ENCODE assay signal across 2 cellular contexts in genomic region chr15:45397116-45397665, GRCh38.
TF ChIP-seq lines count a peak whose summit lies in the region.

No MANE protein-coding gene starts in this region.

TF ChIP-seq in HEK293, 187 proteins besides CTCF, POLR2A, EP300 and RAD21 (continued from another document):
- TF ChIP-seq, protein P1, sequence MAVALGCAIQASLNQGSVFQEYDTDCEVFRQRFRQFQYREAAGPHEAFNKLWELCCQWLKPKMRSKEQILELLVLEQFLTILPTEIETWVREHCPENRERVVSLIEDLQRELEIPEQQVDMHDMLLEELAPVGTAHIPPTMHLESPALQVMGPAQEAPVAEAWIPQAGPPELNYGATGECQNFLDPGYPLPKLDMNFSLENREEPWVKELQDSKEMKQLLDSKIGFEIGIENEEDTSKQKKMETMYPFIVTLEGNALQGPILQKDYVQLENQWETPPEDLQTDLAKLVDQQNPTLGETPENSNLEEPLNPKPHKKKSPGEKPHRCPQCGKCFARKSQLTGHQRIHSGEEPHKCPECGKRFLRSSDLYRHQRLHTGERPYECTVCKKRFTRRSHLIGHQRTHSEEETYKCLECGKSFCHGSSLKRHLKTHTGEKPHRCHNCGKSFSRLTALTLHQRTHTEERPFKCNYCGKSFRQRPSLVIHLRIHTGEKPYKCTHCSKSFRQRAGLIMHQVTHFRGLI (tag by site-specific recombination; IDR thresholded peaks at IDR 0.05): 0 out of 2 replicates have a peak, but pooled peaks have one; percentile 17
- no peak for TF ChIP-seq ZNF623 (tag by site-specific recombination; IDR thresholded peaks at IDR 0.05)
- no peak for TF ChIP-seq ZNF48 (tag by site-specific recombination; IDR thresholded peaks at IDR 0.05)

TF ChIP-seq in HepG2, 621 proteins besides CTCF, POLR2A, EP300 and RAD21 (continued from another document):
- TF ChIP-seq, protein P2, sequence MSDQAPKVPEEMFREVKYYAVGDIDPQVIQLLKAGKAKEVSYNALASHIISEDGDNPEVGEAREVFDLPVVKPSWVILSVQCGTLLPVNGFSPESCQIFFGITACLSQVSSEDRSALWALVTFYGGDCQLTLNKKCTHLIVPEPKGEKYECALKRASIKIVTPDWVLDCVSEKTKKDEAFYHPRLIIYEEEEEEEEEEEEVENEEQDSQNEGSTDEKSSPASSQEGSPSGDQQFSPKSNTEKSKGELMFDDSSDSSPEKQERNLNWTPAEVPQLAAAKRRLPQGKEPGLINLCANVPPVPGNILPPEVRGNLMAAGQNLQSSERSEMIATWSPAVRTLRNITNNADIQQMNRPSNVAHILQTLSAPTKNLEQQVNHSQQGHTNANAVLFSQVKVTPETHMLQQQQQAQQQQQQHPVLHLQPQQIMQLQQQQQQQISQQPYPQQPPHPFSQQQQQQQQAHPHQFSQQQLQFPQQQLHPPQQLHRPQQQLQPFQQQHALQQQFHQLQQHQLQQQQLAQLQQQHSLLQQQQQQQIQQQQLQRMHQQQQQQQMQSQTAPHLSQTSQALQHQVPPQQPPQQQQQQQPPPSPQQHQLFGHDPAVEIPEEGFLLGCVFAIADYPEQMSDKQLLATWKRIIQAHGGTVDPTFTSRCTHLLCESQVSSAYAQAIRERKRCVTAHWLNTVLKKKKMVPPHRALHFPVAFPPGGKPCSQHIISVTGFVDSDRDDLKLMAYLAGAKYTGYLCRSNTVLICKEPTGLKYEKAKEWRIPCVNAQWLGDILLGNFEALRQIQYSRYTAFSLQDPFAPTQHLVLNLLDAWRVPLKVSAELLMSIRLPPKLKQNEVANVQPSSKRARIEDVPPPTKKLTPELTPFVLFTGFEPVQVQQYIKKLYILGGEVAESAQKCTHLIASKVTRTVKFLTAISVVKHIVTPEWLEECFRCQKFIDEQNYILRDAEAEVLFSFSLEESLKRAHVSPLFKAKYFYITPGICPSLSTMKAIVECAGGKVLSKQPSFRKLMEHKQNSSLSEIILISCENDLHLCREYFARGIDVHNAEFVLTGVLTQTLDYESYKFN (CRISPR knock-in tag; conservative IDR thresholded peaks at IDR 0.05): peak; percentile 64
- TF ChIP-seq GABPA (IDR thresholded peaks at IDR 0.05; ENCODE audit: low read depth, low read length) (no peak), GABPA (CRISPR knock-in tag; IDR thresholded peaks at IDR 0.05; ENCODE audit: low read depth) (peak; percentile 39), YEATS4 (CRISPR knock-in tag; IDR thresholded peaks at IDR 0.05; ENCODE audit: borderline replicate concordance) (peak; percentile 25; the same call in 1 of the 2 replicates), MEF2D (CRISPR knock-in tag; IDR thresholded peaks at IDR 0.05) (0 out of 2 replicates have a peak, but pooled peaks have one; percentile 26), SMARCE1 (IDR thresholded peaks at IDR 0.05; ENCODE audit: borderline replicate concordance) (no peak), MAX (IDR thresholded peaks at IDR 0.05) (0 out of 2 replicates have a peak, but pooled peaks have one; percentile 31), ATF5 (CRISPR knock-in tag; IDR thresholded peaks at IDR 0.05; ENCODE audit: low read depth) (no peak), HNF1A (IDR thresholded peaks at IDR 0.05; ENCODE audit: low read depth) (peak; percentile 86), HNF1A (CRISPR knock-in tag; IDR thresholded peaks at IDR 0.05; ENCODE audit: borderline replicate concordance) (no peak), TSC22D2 (CRISPR knock-in tag; IDR thresholded peaks at IDR 0.05; ENCODE audit: borderline replicate concordance) (no peak), PITX1 (CRISPR knock-in tag; IDR thresholded peaks at IDR 0.05) (0 out of 2 replicates have a peak, but pooled peaks have one; percentile 26), CREB1 (IDR thresholded peaks at IDR 0.05) (no peak), CREB1 (CRISPR knock-in tag; IDR thresholded peaks at IDR 0.05) (0 out of 2 replicates have a peak, but pooled peaks have one; percentile 35), SP1 (IDR thresholded peaks at IDR 0.05) (no peak), SP1 (CRISPR knock-in tag; IDR thresholded peaks at IDR 0.05) (no peak), MED1 (CRISPR knock-in tag; IDR thresholded peaks at IDR 0.05) (peak; percentile 64), POLR2AphosphoS5 (IDR thresholded peaks at IDR 0.05; ENCODE audit: low read depth, low read length) (peak; percentile 57), RXRB (CRISPR knock-in tag; IDR thresholded peaks at IDR 0.05; ENCODE audit: borderline replicate concordance) (0 out of 2 replicates have a peak, but pooled peaks have one; percentile 16), SALL1 (CRISPR knock-in tag; IDR thresholded peaks at IDR 0.05) (peak; percentile 27; the same call in 1 of the 2 replicates)
- TF ChIP-seq, protein P3, sequence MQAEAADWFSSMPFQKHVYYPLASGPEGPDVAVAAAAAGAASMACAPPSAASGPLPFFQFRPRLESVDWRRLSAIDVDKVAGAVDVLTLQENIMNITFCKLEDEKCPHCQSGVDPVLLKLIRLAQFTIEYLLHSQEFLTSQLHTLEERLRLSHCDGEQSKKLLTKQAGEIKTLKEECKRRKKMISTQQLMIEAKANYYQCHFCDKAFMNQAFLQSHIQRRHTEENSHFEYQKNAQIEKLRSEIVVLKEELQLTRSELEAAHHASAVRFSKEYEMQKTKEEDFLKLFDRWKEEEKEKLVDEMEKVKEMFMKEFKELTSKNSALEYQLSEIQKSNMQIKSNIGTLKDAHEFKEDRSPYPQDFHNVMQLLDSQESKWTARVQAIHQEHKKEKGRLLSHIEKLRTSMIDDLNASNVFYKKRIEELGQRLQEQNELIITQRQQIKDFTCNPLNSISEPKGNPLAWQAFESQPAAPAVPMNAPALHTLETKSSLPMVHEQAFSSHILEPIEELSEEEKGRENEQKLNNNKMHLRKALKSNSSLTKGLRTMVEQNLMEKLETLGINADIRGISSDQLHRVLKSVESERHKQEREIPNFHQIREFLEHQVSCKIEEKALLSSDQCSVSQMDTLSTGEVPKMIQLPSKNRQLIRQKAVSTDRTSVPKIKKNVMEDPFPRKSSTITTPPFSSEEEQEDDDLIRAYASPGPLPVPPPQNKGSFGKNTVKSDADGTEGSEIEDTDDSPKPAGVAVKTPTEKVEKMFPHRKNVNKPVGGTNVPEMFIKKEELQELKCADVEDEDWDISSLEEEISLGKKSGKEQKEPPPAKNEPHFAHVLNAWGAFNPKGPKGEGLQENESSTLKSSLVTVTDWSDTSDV (CRISPR knock-in tag; IDR thresholded peaks at IDR 0.05): no peak
- TF ChIP-seq, protein P4, sequence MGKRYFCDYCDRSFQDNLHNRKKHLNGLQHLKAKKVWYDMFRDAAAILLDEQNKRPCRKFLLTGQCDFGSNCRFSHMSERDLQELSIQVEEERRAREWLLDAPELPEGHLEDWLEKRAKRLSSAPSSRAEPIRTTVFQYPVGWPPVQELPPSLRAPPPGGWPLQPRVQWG (CRISPR knock-in tag; IDR thresholded peaks at IDR 0.05; ENCODE audit: borderline replicate concordance, low read depth): no peak
- TF ChIP-seq, protein P5, sequence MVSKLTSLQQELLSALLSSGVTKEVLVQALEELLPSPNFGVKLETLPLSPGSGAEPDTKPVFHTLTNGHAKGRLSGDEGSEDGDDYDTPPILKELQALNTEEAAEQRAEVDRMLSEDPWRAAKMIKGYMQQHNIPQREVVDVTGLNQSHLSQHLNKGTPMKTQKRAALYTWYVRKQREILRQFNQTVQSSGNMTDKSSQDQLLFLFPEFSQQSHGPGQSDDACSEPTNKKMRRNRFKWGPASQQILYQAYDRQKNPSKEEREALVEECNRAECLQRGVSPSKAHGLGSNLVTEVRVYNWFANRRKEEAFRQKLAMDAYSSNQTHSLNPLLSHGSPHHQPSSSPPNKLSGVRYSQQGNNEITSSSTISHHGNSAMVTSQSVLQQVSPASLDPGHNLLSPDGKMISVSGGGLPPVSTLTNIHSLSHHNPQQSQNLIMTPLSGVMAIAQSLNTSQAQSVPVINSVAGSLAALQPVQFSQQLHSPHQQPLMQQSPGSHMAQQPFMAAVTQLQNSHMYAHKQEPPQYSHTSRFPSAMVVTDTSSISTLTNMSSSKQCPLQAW (CRISPR knock-in tag; IDR thresholded peaks at IDR 0.05): peak; percentile 58
- TF ChIP-seq, protein P6, sequence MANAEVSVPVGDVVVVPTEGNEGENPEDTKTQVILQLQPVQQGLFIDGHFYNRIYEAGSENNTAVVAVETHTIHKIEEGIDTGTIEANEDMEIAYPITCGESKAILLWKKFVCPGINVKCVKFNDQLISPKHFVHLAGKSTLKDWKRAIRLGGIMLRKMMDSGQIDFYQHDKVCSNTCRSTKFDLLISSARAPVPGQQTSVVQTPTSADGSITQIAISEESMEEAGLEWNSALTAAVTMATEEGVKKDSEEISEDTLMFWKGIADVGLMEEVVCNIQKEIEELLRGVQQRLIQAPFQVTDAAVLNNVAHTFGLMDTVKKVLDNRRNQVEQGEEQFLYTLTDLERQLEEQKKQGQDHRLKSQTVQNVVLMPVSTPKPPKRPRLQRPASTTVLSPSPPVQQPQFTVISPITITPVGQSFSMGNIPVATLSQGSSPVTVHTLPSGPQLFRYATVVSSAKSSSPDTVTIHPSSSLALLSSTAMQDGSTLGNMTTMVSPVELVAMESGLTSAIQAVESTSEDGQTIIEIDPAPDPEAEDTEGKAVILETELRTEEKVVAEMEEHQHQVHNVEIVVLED (CRISPR knock-in tag; IDR thresholded peaks at IDR 0.05; ENCODE audit: borderline replicate concordance): no peak
